ENCODE assay signal across 1 cellular context in the genomic region with DNA sequence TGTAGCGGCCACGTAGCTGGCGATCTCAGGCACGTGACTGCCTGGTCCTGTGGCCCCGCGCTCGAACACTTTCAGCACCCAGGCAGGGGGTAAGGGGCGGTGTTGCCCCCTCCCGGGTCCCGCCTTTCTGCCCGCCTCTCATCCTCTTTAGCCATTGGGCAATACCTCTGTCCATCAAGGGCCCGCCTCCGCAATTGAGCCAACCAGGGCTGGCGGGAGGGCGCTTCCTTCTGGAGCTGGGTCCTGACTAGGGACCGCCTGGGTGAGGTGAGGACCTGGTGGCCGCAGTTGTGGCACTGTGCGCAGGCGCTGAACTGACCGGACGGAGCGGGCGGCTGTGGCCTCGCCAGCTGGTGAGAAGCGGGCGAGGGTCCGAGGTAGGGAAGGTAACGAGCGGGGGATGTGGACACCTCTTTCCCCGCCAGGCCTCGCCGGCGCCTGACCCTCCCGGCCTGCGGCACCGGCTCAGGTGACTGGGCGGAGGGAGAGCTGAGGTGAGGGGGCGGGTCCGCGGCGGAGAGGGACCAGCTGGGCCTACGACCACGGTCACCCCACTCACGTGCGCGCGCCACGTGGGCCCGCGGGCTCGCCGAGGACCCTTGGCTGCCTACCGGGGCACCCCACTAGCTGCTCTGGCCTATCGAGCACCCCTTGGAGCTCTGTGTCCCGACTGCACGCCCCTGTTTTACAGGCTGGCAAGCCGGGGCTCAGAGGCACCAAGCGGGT.
A peak's percentile ranks its signal among the peaks of the same experiment; 100 is the strongest.
TF ChIP-seq lines count a peak whose summit lies in the region.

A gene with protein sequence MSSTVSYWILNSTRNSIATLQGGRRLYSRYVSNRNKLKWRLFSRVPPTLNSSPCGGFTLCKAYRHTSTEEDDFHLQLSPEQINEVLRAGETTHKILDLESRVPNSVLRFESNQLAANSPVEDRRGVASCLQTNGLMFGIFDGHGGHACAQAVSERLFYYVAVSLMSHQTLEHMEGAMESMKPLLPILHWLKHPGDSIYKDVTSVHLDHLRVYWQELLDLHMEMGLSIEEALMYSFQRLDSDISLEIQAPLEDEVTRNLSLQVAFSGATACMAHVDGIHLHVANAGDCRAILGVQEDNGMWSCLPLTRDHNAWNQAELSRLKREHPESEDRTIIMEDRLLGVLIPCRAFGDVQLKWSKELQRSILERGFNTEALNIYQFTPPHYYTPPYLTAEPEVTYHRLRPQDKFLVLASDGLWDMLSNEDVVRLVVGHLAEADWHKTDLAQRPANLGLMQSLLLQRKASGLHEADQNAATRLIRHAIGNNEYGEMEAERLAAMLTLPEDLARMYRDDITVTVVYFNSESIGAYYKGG (plus strand): TSS at position 228 of the 726 bp plus-strand sequence. CDS start 3,770 bp downstream, outside the sequence.

TF ChIP-seq in HEK293, 187 proteins besides CTCF, POLR2A, EP300 and RAD21 (continued from another document):
- TF ChIP-seq, protein P1, sequence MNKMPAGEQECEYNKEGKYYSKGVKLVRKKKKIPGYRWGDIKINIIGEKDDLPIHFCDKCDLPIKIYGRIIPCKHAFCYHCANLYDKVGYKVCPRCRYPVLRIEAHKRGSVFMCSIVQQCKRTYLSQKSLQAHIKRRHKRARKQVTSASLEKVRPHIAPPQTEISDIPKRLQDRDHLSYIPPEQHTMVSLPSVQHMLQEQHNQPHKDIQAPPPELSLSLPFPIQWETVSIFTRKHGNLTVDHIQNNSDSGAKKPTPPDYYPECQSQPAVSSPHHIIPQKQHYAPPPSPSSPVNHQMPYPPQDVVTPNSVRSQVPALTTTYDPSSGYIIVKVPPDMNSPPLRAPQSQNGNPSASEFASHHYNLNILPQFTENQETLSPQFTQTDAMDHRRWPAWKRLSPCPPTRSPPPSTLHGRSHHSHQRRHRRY (tag by site-specific recombination; IDR thresholded peaks at IDR 0.05) = no peak
- TF ChIP-seq, protein P2, sequence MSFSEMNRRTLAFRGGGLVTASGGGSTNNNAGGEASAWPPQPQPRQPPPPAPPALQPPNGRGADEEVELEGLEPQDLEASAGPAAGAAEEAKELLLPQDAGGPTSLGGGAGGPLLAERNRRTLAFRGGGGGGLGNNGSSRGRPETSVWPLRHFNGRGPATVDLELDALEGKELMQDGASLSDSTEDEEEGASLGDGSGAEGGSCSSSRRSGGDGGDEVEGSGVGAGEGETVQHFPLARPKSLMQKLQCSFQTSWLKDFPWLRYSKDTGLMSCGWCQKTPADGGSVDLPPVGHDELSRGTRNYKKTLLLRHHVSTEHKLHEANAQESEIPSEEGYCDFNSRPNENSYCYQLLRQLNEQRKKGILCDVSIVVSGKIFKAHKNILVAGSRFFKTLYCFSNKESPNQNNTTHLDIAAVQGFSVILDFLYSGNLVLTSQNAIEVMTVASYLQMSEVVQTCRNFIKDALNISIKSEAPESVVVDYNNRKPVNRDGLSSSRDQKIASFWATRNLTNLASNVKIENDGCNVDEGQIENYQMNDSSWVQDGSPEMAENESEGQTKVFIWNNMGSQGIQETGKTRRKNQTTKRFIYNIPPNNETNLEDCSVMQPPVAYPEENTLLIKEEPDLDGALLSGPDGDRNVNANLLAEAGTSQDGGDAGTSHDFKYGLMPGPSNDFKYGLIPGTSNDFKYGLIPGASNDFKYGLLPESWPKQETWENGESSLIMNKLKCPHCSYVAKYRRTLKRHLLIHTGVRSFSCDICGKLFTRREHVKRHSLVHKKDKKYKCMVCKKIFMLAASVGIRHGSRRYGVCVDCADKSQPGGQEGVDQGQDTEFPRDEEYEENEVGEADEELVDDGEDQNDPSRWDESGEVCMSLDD (tag by site-specific recombination; IDR thresholded peaks at IDR 0.05) = peak; percentile 61; the same call in 1 of the 2 replicates
- TF ChIP-seq ZNF146 (tag by site-specific recombination; IDR thresholded peaks at IDR 0.05) (no peak), ZNF664 (tag by site-specific recombination; IDR thresholded peaks at IDR 0.05) (no peak), ZNF777 (tag by site-specific recombination; IDR thresholded peaks at IDR 0.05; ENCODE audit: borderline replicate concordance) (peak; percentile 96; the same call in 1 of the 2 replicates), ZNF843 (tag by site-specific recombination; IDR thresholded peaks at IDR 0.05) (peak; percentile 25; the same call in 1 of the 2 replicates), KLF1 (tag by site-specific recombination; IDR thresholded peaks at IDR 0.05) (peak; percentile 84), KLF10 (tag by site-specific recombination; IDR thresholded peaks at IDR 0.05) (peak; percentile 99), ZNF629 (tag by site-specific recombination; IDR thresholded peaks at IDR 0.05) (0 out of 2 replicates have a peak, but pooled peaks have one; percentile 9), ZNF658 (tag by site-specific recombination; IDR thresholded peaks at IDR 0.05) (no peak), SETDB1 (IDR thresholded peaks at IDR 0.05; ENCODE audit: insufficient read length, low read length) (no peak), GLIS2 (tag by site-specific recombination; IDR thresholded peaks at IDR 0.05) (peak; percentile 97), ZNF23 (tag by site-specific recombination; IDR thresholded peaks at IDR 0.05; ENCODE audit: borderline replicate concordance) (no peak), OSR2 (tag by site-specific recombination; IDR thresholded peaks at IDR 0.05) (no peak), ZNF266 (tag by site-specific recombination; IDR thresholded peaks at IDR 0.05; ENCODE audit: low read depth) (no peak), BCL11A (tag by site-specific recombination; IDR thresholded peaks at IDR 0.05; ENCODE audit: low read depth) (peak; percentile 30; the same call in 1 of the 2 replicates), ZNF121 (tag by site-specific recombination; IDR thresholded peaks at IDR 0.05) (0 out of 2 replicates have a peak, but pooled peaks have one; percentile 17)
- TF ChIP-seq, protein P3, sequence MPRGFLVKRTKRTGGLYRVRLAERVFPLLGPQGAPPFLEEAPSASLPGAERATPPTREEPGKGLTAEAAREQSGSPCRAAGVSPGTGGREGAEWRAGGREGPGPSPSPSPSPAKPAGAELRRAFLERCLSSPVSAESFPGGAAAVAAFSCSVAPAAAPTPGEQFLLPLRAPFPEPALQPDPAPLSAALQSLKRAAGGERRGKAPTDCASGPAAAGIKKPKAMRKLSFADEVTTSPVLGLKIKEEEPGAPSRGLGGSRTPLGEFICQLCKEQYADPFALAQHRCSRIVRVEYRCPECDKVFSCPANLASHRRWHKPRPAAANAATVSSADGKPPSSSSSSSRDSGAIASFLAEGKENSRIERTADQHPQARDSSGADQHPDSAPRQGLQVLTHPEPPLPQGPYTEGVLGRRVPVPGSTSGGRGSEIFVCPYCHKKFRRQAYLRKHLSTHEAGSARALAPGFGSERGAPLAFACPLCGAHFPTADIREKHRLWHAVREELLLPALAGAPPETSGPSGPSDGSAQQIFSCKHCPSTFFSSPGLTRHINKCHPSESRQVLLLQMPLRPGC (tag by site-specific recombination; IDR thresholded peaks at IDR 0.05) = 0 out of 2 replicates have a peak, but pooled peaks have one; percentile 2
- TF ChIP-seq, protein P4, sequence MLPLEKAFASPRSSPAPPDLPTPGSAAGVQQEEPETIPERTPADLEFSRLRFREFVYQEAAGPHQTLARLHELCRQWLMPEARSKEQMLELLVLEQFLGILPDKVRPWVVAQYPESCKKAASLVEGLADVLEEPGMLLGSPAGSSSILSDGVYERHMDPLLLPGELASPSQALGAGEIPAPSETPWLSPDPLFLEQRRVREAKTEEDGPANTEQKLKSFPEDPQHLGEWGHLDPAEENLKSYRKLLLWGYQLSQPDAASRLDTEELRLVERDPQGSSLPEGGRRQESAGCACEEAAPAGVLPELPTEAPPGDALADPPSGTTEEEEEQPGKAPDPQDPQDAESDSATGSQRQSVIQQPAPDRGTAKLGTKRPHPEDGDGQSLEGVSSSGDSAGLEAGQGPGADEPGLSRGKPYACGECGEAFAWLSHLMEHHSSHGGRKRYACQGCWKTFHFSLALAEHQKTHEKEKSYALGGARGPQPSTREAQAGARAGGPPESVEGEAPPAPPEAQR (tag by site-specific recombination; IDR thresholded peaks at IDR 0.05) = no peak
- TF ChIP-seq, protein P5, sequence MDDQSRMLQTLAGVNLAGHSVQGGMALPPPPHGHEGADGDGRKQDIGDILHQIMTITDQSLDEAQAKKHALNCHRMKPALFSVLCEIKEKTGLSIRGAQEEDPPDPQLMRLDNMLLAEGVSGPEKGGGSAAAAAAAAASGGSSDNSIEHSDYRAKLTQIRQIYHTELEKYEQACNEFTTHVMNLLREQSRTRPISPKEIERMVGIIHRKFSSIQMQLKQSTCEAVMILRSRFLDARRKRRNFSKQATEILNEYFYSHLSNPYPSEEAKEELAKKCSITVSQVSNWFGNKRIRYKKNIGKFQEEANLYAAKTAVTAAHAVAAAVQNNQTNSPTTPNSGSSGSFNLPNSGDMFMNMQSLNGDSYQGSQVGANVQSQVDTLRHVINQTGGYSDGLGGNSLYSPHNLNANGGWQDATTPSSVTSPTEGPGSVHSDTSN (CRISPR knock-in tag; IDR thresholded peaks at IDR 0.05) = peak; percentile 98
- TF ChIP-seq, protein P6, sequence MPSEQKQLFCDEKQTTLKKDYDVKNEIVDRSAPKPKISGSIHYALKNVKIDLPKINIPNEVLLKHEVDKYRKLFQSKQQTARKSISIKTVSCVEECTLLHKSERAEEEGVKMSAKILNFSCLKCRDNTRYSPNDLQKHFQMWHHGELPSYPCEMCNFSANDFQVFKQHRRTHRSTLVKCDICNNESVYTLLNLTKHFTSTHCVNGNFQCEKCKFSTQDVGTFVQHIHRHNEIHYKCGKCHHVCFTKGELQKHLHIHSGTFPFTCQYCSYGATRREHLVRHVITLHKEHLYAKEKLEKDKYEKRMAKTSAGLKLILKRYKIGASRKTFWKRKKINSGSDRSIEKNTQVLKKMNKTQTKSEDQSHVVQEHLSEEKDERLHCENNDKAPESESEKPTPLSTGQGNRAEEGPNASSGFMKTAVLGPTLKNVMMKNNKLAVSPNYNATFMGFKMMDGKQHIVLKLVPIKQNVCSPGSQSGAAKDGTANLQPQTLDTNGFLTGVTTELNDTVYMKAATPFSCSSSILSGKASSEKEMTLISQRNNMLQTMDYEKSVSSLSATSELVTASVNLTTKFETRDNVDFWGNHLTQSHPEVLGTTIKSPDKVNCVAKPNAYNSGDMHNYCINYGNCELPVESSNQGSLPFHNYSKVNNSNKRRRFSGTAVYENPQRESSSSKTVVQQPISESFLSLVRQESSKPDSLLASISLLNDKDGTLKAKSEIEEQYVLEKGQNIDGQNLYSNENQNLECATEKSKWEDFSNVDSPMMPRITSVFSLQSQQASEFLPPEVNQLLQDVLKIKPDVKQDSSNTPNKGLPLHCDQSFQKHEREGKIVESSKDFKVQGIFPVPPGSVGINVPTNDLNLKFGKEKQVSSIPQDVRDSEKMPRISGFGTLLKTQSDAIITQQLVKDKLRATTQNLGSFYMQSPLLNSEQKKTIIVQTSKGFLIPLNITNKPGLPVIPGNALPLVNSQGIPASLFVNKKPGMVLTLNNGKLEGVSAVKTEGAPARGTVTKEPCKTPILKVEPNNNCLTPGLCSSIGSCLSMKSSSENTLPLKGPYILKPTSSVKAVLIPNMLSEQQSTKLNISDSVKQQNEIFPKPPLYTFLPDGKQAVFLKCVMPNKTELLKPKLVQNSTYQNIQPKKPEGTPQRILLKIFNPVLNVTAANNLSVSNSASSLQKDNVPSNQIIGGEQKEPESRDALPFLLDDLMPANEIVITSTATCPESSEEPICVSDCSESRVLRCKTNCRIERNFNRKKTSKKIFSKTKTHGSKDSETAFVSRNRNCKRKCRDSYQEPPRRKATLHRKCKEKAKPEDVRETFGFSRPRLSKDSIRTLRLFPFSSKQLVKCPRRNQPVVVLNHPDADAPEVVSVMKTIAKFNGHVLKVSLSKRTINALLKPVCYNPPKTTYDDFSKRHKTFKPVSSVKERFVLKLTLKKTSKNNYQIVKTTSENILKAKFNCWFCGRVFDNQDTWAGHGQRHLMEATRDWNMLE (tag by site-specific recombination; conservative IDR thresholded peaks at IDR 0.05; ENCODE audit: low read depth) = no peak
TF ChIP-seq in HEK293: peak in this region for 43.
